Comparison of ENCODE assay signal across 17 cellular contexts in the genomic region with DNA sequence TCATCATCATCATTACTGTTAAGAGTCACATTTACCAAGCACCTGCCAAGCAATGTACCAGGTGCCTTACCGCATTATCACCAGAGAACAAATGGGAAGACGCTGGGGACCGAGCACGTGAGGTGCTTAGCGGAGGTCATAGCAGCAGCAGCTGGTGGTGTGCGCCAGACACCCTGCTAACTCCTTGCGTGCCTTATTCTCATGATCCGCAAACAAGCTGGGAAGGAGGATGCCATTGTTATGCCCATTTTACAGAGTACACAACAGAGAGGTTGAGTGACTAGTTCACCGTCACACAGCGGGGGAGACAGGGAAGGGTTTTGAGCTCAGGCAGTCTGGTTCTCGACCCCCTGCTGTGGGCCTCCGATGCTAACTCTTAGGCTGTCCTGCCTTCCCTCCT. TPM values are rescaled to one million over a fixed set of nuclear protein-coding genes. Genes with fewer than 3 reads are reported as not detected.
DNase-seq lines count a peak whose midpoint lies in the region; ATAC-seq and TF ChIP-seq lines count a peak whose summit lies in the region.
"Had no signal": no experiment of that assay in that cellular context is flagged by ENCODE, and none has a peak within 500 bp of the region (broad histone marks: within the 10 kb centered on the region; RNA-seq: fewer than 3 reads in every experiment).

No MANE protein-coding gene starts in this region.

- no peaks in the 10 kb centered on the region for H3K27me3 ChIP-seq in effector memory CD4-positive, alpha-beta T cell (replicated peaks; ENCODE audit: control insufficient read depth, insufficient read depth, low read length, poor library complexity, severe bottlenecking)

- no peak for TF ChIP-seq CTCF in foreskin fibroblast (IDR thresholded peaks at IDR 0.05; ENCODE audit: low read depth, low read length)

- peaks cover 47% of the 10 kb centered on the region for H3K36me3 ChIP-seq in effector memory CD4-positive, alpha-beta T cell (ENCODE audit: control insufficient read depth, insufficient read depth, low read length)

- no peak for DNase-seq in activated CD4-positive, alpha-beta T cell treated with anti-CD3 and anti-CD28 coated beads for 36 hours
- DNase-seq in activated CD4-positive, alpha-beta T cell treated with anti-CD3 and anti-CD28 coated beads, Interleukin-2, amount 10 ng/mL, durations not matched to agents 24 days and 14 days, result no peak
- DNase-seq in NCI-H1417 (lab: John Stamatoyannopoulos, UW), result peak; percentile 52 to 93 (median 90)
- no peak for DNase-seq in T-cell
- no peak for DNase-seq in naive thymus-derived CD8-positive, alpha-beta T cell
- DNase-seq in foreskin fibroblast, result no peak
- no peak for DNase-seq in effector memory CD4-positive, alpha-beta T cell
- DNase-seq: ACHN; activated effector memory CD4-positive, alpha-beta T cell treated with anti-CD3 and anti-CD28 coated beads, Interleukin-2, amount 50 U/mL, for 16 hours; NCI-H82; occipital lobe; stimulated activated CD4-positive, alpha-beta T cell treated with anti-CD3 and anti-CD28 coated beads, Interleukin-12 subunit alpha, Interleukin-12 subunit beta, amount 100 ng/mL, for 4 hours had no signal

- H3K4me1 Mint-ChIP-seq in activated CD4-positive, alpha-beta T cell treated with anti-CD3 and anti-CD28 coated beads for 36 hours, result peaks cover 50% of the 10 kb centered on the region
- peaks cover 39% of the 10 kb centered on the region for H3K4me1 Mint-ChIP-seq in activated CD4-positive, alpha-beta T cell treated with anti-CD3 and anti-CD28 coated beads, Interleukin-2, amount 10 ng/mL, durations not matched to agents 24 days and 14 days
- peaks cover 56 to 61% (median 57%) of the 10 kb centered on the region in 3 donors for H3K4me1 Mint-ChIP-seq in T-cell
- peaks cover 33 to 73% (median 62%) of the 10 kb centered on the region in 4 donors for H3K4me1 Mint-ChIP-seq in naive thymus-derived CD8-positive, alpha-beta T cell

- H3K4me3 ChIP-seq in foreskin fibroblast (ENCODE audit: low read depth in 1 of 2, low read length in 2 of 2), result no peak overlapping the region
- no peak overlapping the region for H3K4me3 ChIP-seq in effector memory CD4-positive, alpha-beta T cell (ENCODE audit: insufficient read depth, low read depth, low read length, poor library complexity, severe bottlenecking)
- H3K4me3 ChIP-seq: hepatocyte had no signal

- H3K4me3 Mint-ChIP-seq in activated CD4-positive, alpha-beta T cell treated with anti-CD3 and anti-CD28 coated beads for 36 hours, result no peak overlapping the region
- no peak overlapping the region for H3K4me3 Mint-ChIP-seq in activated CD4-positive, alpha-beta T cell treated with anti-CD3 and anti-CD28 coated beads, Interleukin-2, amount 10 ng/mL, durations not matched to agents 24 days and 14 days
- H3K4me3 Mint-ChIP-seq in T-cell, result peak overlapping the region in 1 of 3 donors; percentile 12
- H3K4me3 Mint-ChIP-seq in naive thymus-derived CD8-positive, alpha-beta T cell, result peak overlapping the region in 9 of 10 donors; percentile 27 to 77 (median 55)

- CTCF ChIA-PET in activated CD4-positive, alpha-beta T cell treated with anti-CD3 and anti-CD28 coated beads for 36 hours (lab: Charles Lee), result interaction anchor here (0.8 to 1.5 kb wide), 2 partner anchors 49 to 220 kb away, joined by 3 read pairs; no protein-coding TSS in a partner anchor
- CTCF ChIA-PET in T-cell (lab: Charles Lee), result interaction anchor here in 1 of 2 donors (1.1 kb wide), 1 partner anchor 43 kb away, joined by 3 read pairs; no protein-coding TSS in a partner anchor

- H3K27ac Mint-ChIP-seq in activated CD4-positive, alpha-beta T cell treated with anti-CD3 and anti-CD28 coated beads for 36 hours, result peak overlapping the region; percentile 55
- H3K27ac Mint-ChIP-seq in activated CD4-positive, alpha-beta T cell treated with anti-CD3 and anti-CD28 coated beads, Interleukin-2, amount 10 ng/mL, durations not matched to agents 24 days and 14 days, result no peak overlapping the region
- H3K27ac Mint-ChIP-seq in T-cell, result peak overlapping the region; percentile 77
- H3K27ac Mint-ChIP-seq in naive thymus-derived CD8-positive, alpha-beta T cell, result peak overlapping the region; percentile 63 to 93 (median 88)

- peaks cover 29% of the 10 kb centered on the region for H3K4me1 ChIP-seq in effector memory CD4-positive, alpha-beta T cell (ENCODE audit: control insufficient read depth, insufficient read depth, low read length, poor library complexity, severe bottlenecking)

- no peak overlapping the region for H3K27ac ChIP-seq in effector memory CD4-positive, alpha-beta T cell (ENCODE audit: insufficient read depth, low read length, poor library complexity, severe bottlenecking)
- H3K27ac ChIP-seq: epithelial cell of prostate, hepatocyte had no signal

- intact Hi-C loops in activated CD4-positive, alpha-beta T cell treated with anti-CD3 and anti-CD28 coated beads for 36 hours (cut with DNase I, micrococcal nuclease), result no loop called here
- intact Hi-C loops in activated CD4-positive, alpha-beta T cell treated with anti-CD3 and anti-CD28 coated beads, Interleukin-2, amount 10 ng/mL, durations not matched to agents 24 days and 14 days (cut with micrococcal nuclease), result no loop called here

- POLR2A ChIA-PET in activated CD4-positive, alpha-beta T cell treated with anti-CD3 and anti-CD28 coated beads for 36 hours (lab: Charles Lee), result no interaction called here
- POLR2A ChIA-PET in T-cell (lab: Charles Lee), result no interaction called here
- POLR2A ChIA-PET in naive thymus-derived CD8-positive, alpha-beta T cell (lab: Charles Lee), result interaction anchor here (0.7 to 2.3 kb wide), 4 partner anchors 8 to 46 kb away, joined by 3 to 9 read pairs (median 4); a partner anchor contains a TSS

- ATAC-seq in activated CD4-positive, alpha-beta T cell treated with anti-CD3 and anti-CD28 coated beads for 36 hours, result no peak
- ATAC-seq in T-cell (replicated peaks in 1 of 4) (no peak), GM21526 (IDR thresholded peaks at IDR 0.05; ENCODE audit: low FRiP score, unreplicated experiment) (no peak)
- ATAC-seq in naive thymus-derived CD8-positive, alpha-beta T cell, result peak in 1 of 2 donors; percentile 13

- peaks cover 10% of the 10 kb centered on the region for H3K36me3 Mint-ChIP-seq in activated CD4-positive, alpha-beta T cell treated with anti-CD3 and anti-CD28 coated beads for 36 hours (ENCODE audit: low read depth)
- H3K36me3 Mint-ChIP-seq in activated CD4-positive, alpha-beta T cell treated with anti-CD3 and anti-CD28 coated beads, Interleukin-2, amount 10 ng/mL, durations not matched to agents 24 days and 14 days (ENCODE audit: low read depth), result peaks cover 21% of the 10 kb centered on the region
- H3K36me3 Mint-ChIP-seq in T-cell, result peaks cover 12% of the 10 kb centered on the region
- peaks cover 0 to 50% (median 0%) of the 10 kb centered on the region in 3 donors for H3K36me3 Mint-ChIP-seq in naive thymus-derived CD8-positive, alpha-beta T cell

- no peaks in the 10 kb centered on the region for H3K9me3 ChIP-seq in effector memory CD4-positive, alpha-beta T cell (ENCODE audit: control insufficient read depth, low read length)

- no peaks in the 10 kb centered on the region for H3K27me3 Mint-ChIP-seq in activated CD4-positive, alpha-beta T cell treated with anti-CD3 and anti-CD28 coated beads for 36 hours
- no peaks in the 10 kb centered on the region for H3K27me3 Mint-ChIP-seq in activated CD4-positive, alpha-beta T cell treated with anti-CD3 and anti-CD28 coated beads, Interleukin-2, amount 10 ng/mL, durations not matched to agents 24 days and 14 days
- no peaks in the 10 kb centered on the region for H3K27me3 Mint-ChIP-seq in T-cell
- H3K27me3 Mint-ChIP-seq in naive thymus-derived CD8-positive, alpha-beta T cell, result no peaks in the 10 kb centered on the region

- no peaks in the 10 kb centered on the region for H3K9me3 Mint-ChIP-seq in activated CD4-positive, alpha-beta T cell treated with anti-CD3 and anti-CD28 coated beads for 36 hours (ENCODE audit: low read depth)
- no peaks in the 10 kb centered on the region for H3K9me3 Mint-ChIP-seq in activated CD4-positive, alpha-beta T cell treated with anti-CD3 and anti-CD28 coated beads, Interleukin-2, amount 10 ng/mL, durations not matched to agents 24 days and 14 days
- H3K9me3 Mint-ChIP-seq in T-cell, result no peaks in the 10 kb centered on the region
- H3K9me3 Mint-ChIP-seq in naive thymus-derived CD8-positive, alpha-beta T cell, result no peaks in the 10 kb centered on the region

RNA-seq across cellular contexts. Expression of a gene that starts 7.3 kb away (rescaled TPM):
- 10 to 100 TPM; 92.6 to 98.3 TPM for total RNA-seq in activated CD4-positive, alpha-beta T cell treated with anti-CD3 and anti-CD28 coated beads for 36 hours
- total RNA-seq in activated CD4-positive, alpha-beta T cell treated with anti-CD3 and anti-CD28 coated beads, Interleukin-2, amount 10 ng/mL, durations not matched to agents 24 days and 14 days, result 107 and 110 TPM in 2 replicates
- total RNA-seq in T-cell, result 100 to 1,000 TPM; 228 to 303 (median 248) TPM
- 100 to 1,000 TPM; 140 to 144 TPM for total RNA-seq in naive thymus-derived CD8-positive, alpha-beta T cell
- polyA plus RNA-seq in naive thymus-derived CD8-positive, alpha-beta T cell, result 10 to 100 TPM; 37.4 to 71.3 (median 47.7) TPM

RNA-seq across cellular contexts. Expression of a gene that starts 40.7 kb away (rescaled TPM):
- under 1 TPM; 0.72 to 0.89 TPM for total RNA-seq in activated CD4-positive, alpha-beta T cell treated with anti-CD3 and anti-CD28 coated beads for 36 hours
- 0.47 and 0.78 TPM in 2 replicates for total RNA-seq in activated CD4-positive, alpha-beta T cell treated with anti-CD3 and anti-CD28 coated beads, Interleukin-2, amount 10 ng/mL, durations not matched to agents 24 days and 14 days
- 1 to 10 TPM in 3 of 5 donors, under 1 TPM in 2; 0.95 to 3.3 (median 1.2) TPM for total RNA-seq in T-cell
- total RNA-seq in naive thymus-derived CD8-positive, alpha-beta T cell, result 1 to 10 TPM; 1.1 to 1.6 TPM
- not detected for polyA plus RNA-seq in naive thymus-derived CD8-positive, alpha-beta T cell
- total RNA-seq: Daoy, M059J, occipital lobe had no signal

Comparison
In these comparisons a context has a peak if more than half of its experiments do, and no peak if none do; other contexts are left out.
1. DNase-seq: peak in NCI-H1417 (3 of 3); none in activated CD4-positive, alpha-beta T cell treated with anti-CD3 and anti-CD28 coated beads for 36 hours (single experiment), activated CD4-positive, alpha-beta T cell treated with anti-CD3 and anti-CD28 coated beads, Interleukin-2, amount 10 ng/mL, durations not matched to agents 24 days and 14 days (single experiment), T-cell (0 of 34), naive thymus-derived CD8-positive, alpha-beta T cell (0 of 10), foreskin fibroblast (0 of 2) and effector memory CD4-positive, alpha-beta T cell (0 of 3).
2. H3K4me3 Mint-ChIP-seq: peak in naive thymus-derived CD8-positive, alpha-beta T cell (9 of 10); none in activated CD4-positive, alpha-beta T cell treated with anti-CD3 and anti-CD28 coated beads for 36 hours (single experiment) and activated CD4-positive, alpha-beta T cell treated with anti-CD3 and anti-CD28 coated beads, Interleukin-2, amount 10 ng/mL, durations not matched to agents 24 days and 14 days (single experiment).